Comparison of ENCODE assay signal across 16 cellular contexts in genomic region chr19:17049711-17050280, GRCh38. TPM values are rescaled to one million over a fixed set of nuclear protein-coding genes. Genes with fewer than 3 reads are reported as not detected.
DNase-seq lines count a peak whose midpoint lies in the region; ATAC-seq and TF ChIP-seq lines count a peak whose summit lies in the region.
"Had no signal": no experiment of that assay in that cellular context is flagged by ENCODE, and none has a peak within 500 bp of the region (broad histone marks: within the 10 kb centered on the region; RNA-seq: fewer than 3 reads in every experiment).

No MANE protein-coding gene starts in this region.

- H3K36me3 ChIP-seq in RWPE2 (ENCODE audit: low read depth) (peaks cover 45% of the 10 kb centered on the region), fibroblast of lung (ENCODE audit: control insufficient read depth, insufficient read depth, low read length) (peaks cover 3% of the 10 kb centered on the region), osteoblast (ENCODE audit: insufficient read depth, low read length) (no peaks in the 10 kb centered on the region), aorta (ENCODE audit: control insufficient read depth in 1 of 2, insufficient read depth in 2 of 2, low read length in 1 of 2) (no peaks in the 10 kb centered on the region)

- 80% methylated on average over 18 of the region's 18 CpGs for WGBS in aorta, 2 donors

- H3K27ac ChIP-seq in RWPE2 (ENCODE audit: poor library complexity, severe bottlenecking) (no peak overlapping the region), fibroblast of lung (ENCODE audit: insufficient read depth, low read length) (no peak overlapping the region), osteoblast (ENCODE audit: low read depth, low read length) (no peak overlapping the region), aorta (ENCODE audit: low read depth in 1 of 2, low read length in 2 of 2) (no peak overlapping the region)
- H3K27ac ChIP-seq: C4-2B, esophagus muscularis mucosa, right atrium auricular region had no signal

- H3K79me2 ChIP-seq in fibroblast of lung (ENCODE audit: control insufficient read depth, insufficient read depth, low read length) = no peaks in the 10 kb centered on the region
- H3K79me2 ChIP-seq in osteoblast (ENCODE audit: insufficient read depth, low read length) = no peaks in the 10 kb centered on the region

- H3K4me2 ChIP-seq in fibroblast of lung (ENCODE audit: extremely low read depth, insufficient read depth, low read length) (no peak overlapping the region), osteoblast (ENCODE audit: insufficient read depth, low read length) (peak overlapping the region; percentile 24)

- no peak overlapping the region for H3K9ac ChIP-seq in fibroblast of lung (ENCODE audit: insufficient read depth, low read length)

- H3K4me1 ChIP-seq in RWPE2 (ENCODE audit: insufficient read depth, poor library complexity, severe bottlenecking) = peaks cover 3% of the 10 kb centered on the region
- H3K4me1 ChIP-seq in fibroblast of lung (ENCODE audit: control insufficient read depth, extremely low read depth, insufficient read depth, low read length) = no peaks in the 10 kb centered on the region
- peaks cover 3% of the 10 kb centered on the region for H3K4me1 ChIP-seq in osteoblast (ENCODE audit: insufficient read depth, low read length)
- H3K4me1 ChIP-seq in aorta (ENCODE audit: control insufficient read depth in 1 of 2, insufficient read depth in 2 of 2, low read length in 2 of 2) = no peaks in the 10 kb centered on the region
- H3K4me1 ChIP-seq: esophagus muscularis mucosa, right atrium auricular region had no signal

- H4K20me1 ChIP-seq in fibroblast of lung (ENCODE audit: control insufficient read depth, extremely low read depth, insufficient read depth, low read length) (no peaks in the 10 kb centered on the region), osteoblast (ENCODE audit: insufficient read depth, low read length) (no peaks in the 10 kb centered on the region)

- H3K27me3 ChIP-seq in RWPE2 (ENCODE audit: insufficient read depth, poor library complexity, severe bottlenecking) (no peaks in the 10 kb centered on the region), fibroblast of lung (ENCODE audit: control insufficient read depth, insufficient read depth, low read length) (no peaks in the 10 kb centered on the region), osteoblast (ENCODE audit: insufficient read depth, low read length) (no peaks in the 10 kb centered on the region), aorta (ENCODE audit: control insufficient read depth in 1 of 2, insufficient read depth in 2 of 2, low read length in 1 of 2) (no peaks in the 10 kb centered on the region)
- H3K27me3 ChIP-seq: right atrium auricular region had no signal

- no peak overlapping the region for H2AFZ ChIP-seq in fibroblast of lung (ENCODE audit: low read length)
- H2AFZ ChIP-seq in osteoblast (ENCODE audit: low read length) = peak overlapping the region; percentile 91

- H3K4me3 ChIP-seq in RWPE2 (ENCODE audit: severe bottlenecking) = no peak overlapping the region
- H3K4me3 ChIP-seq in fibroblast of lung (replicated peaks in 1 of 4; ENCODE audit: control extremely low read depth in 1 of 4, insufficient read depth in 1 of 4, low read depth in 3 of 4, low read length in 4 of 4) = no peak overlapping the region
- no peak overlapping the region for H3K4me3 ChIP-seq in osteoblast (ENCODE audit: insufficient read depth, low read length)
- no peak overlapping the region for H3K4me3 ChIP-seq in aorta (ENCODE audit: low read length in 2 of 2)
- H3K4me3 ChIP-seq: esophagus muscularis mucosa, right atrium auricular region had no signal

- no peak for TF ChIP-seq CTCF in RWPE2 (IDR thresholded peaks at IDR 0.05; ENCODE audit: poor library complexity, severe bottlenecking)
- TF ChIP-seq CTCF in fibroblast of lung (conservative IDR thresholded peaks at IDR 0.05 in 1 of 2, IDR thresholded peaks at IDR 0.05 in 1 of 2; ENCODE audit: low read depth in 1 of 2, low read length in 2 of 2) = no peak
- TF ChIP-seq CTCF in osteoblast (IDR thresholded peaks at IDR 0.05; ENCODE audit: extremely low read depth, low read depth, low read length) = no peak

- DNase-seq in Daoy (ENCODE audit: low read depth) (peak; percentile 39), RWPE2 (ENCODE audit: low spot score) (no peak), fibroblast of lung (ENCODE audit: low read depth in 2 of 2) (peak; percentile 63 to 77), osteoblast (ENCODE audit: insufficient read length, low spot score, missing footprints) (peak; percentile 96), aorta (no peak), GF-D8 (lab: John Stamatoyannopoulos, UW) (no peak), NCI-H1436 treated with DMSO at 0.1 percent for 48 hours (lab: John Stamatoyannopoulos, UW) (no peak)
- no peak for DNase-seq in activated CD4-positive, CD25-positive, alpha-beta regulatory T cell (lab: John Stamatoyannopoulos, UW)
- DNase-seq: activated CD4-positive, alpha-beta T cell treated with anti-CD3 and anti-CD28 coated beads, Interleukin-2, amount 50 U/mL, for 4 hours; activated effector memory CD4-positive, alpha-beta T cell treated with anti-CD3 and anti-CD28 coated beads, Interleukin-2, amount 50 U/mL, for 16 hours; NCI-H1105 treated with DMSO at 0.1 percent for 48 hours; stimulated activated naive CD4-positive, alpha-beta T cell treated with Interleukin-2 at 50 U/mL for 16 hours; T-helper 2 cell had no signal

- intact Hi-C loops in aorta (cut with DNase I) = loop anchor here (5.0 kb wide), 2 partner anchors 277 to 332 kb away; partner anchors contain the start of gene NWD1 (in 1 of the 2)

- ATAC-seq in RWPE2 (ENCODE audit: low read depth) = peak; percentile 94
- ATAC-seq in aorta (ENCODE audit: low FRiP score) = no peak

- no peaks in the 10 kb centered on the region for H3K9me3 ChIP-seq in RWPE2 (ENCODE audit: severe bottlenecking)
- no peaks in the 10 kb centered on the region for H3K9me3 ChIP-seq in fibroblast of lung (ENCODE audit: control insufficient read depth, insufficient read depth, low read depth, low read length)
- no peaks in the 10 kb centered on the region for H3K9me3 ChIP-seq in osteoblast (ENCODE audit: low read depth, low read length)
- H3K9me3 ChIP-seq in aorta (ENCODE audit: control insufficient read depth, low read length) = no peaks in the 10 kb centered on the region
- H3K9me3 ChIP-seq: esophagus muscularis mucosa, right atrium auricular region had no signal

RNA-seq across cellular contexts. Expression of gene CPAMD8, which starts 23.2 kb away (rescaled TPM):
- total RNA-seq in Daoy (2014; rRNA removed; shearing (Covaris generic)) = not detected in 2 replicates
- 0.51 and 1.7 TPM in 2 replicates for total RNA-seq in fibroblast of lung
- 0.14 and 0.21 TPM in 2 replicates for polyA plus RNA-seq in fibroblast of lung
- 0.18 and 0.51 TPM in 2 replicates for polyA plus RNA-seq in fibroblast of lung (2012)
- polyA minus RNA-seq in fibroblast of lung (ENCODE audit: low replicate concordance) = 3.7 and 5.5 TPM in 2 replicates
- total RNA-seq in osteoblast = 0.29 and 0.36 TPM in 2 replicates
- total RNA-seq in aorta = 1 to 10 TPM; 2.6 to 5.4 TPM
- polyA plus RNA-seq in aorta = 10 to 100 TPM in 1 of 2 donors, 1 to 10 TPM in 1; 1.9 to 11.9 TPM

RNA-seq across cellular contexts. Expression of gene HAUS8, which starts 25.5 kb away (rescaled TPM):
- 11.5 and 17.5 TPM in 2 replicates for total RNA-seq in Daoy (2014; rRNA removed; shearing (Covaris generic))
- total RNA-seq in fibroblast of lung (2.0 and 2.1 TPM in 2 replicates), osteoblast (1.8 and 2.1 TPM in 2 replicates), aorta (1 to 10 TPM; 5.8 to 7.2 TPM)
- polyA plus RNA-seq in fibroblast of lung (6.7 and 13.8 TPM in 2 replicates), aorta (10 to 100 TPM in 1 of 2 donors, 1 to 10 TPM in 1; 4.5 to 15.1 TPM)
- 5.0 and 12.2 TPM in 2 replicates for polyA plus RNA-seq in fibroblast of lung (2012)
- 2.7 and 6.0 TPM in 2 replicates for polyA minus RNA-seq in fibroblast of lung (ENCODE audit: low replicate concordance)

RNA-seq across cellular contexts. Expression of gene MYO9B, which starts 25.8 kb away (rescaled TPM):
- 25.0 and 27.5 TPM in 2 replicates for total RNA-seq in Daoy (2014; rRNA removed; shearing (Covaris generic))
- total RNA-seq in fibroblast of lung (44.2 and 52.5 TPM in 2 replicates), osteoblast (86.9 and 96.6 TPM in 2 replicates), aorta (100 to 1,000 TPM; 165 to 176 TPM)
- polyA plus RNA-seq in fibroblast of lung (32.5 and 39.5 TPM in 2 replicates), aorta (100 to 1,000 TPM in 1 of 2 donors, 10 to 100 TPM in 1; 34.3 to 183 TPM)
- 64.0 and 66.2 TPM in 2 replicates for polyA plus RNA-seq in fibroblast of lung (2012)
- 143 and 156 TPM in 2 replicates for polyA minus RNA-seq in fibroblast of lung (ENCODE audit: low replicate concordance)

Comparison
In these comparisons a context has a peak if more than half of its experiments do, and no peak if none do; other contexts are left out.
1. DNase-seq: peak in Daoy (single experiment), fibroblast of lung (2 of 2) and osteoblast (single experiment); none in RWPE2 (single experiment), aorta (0 of 2), GF-D8 (single experiment), activated CD4-positive, CD25-positive, alpha-beta regulatory T cell (0 of 4) and NCI-H1436 treated with DMSO at 0.1 percent for 48 hours (single experiment).